Comparison of ENCODE assay signal across 11 cellular contexts in genomic region chr9:114621975-114622609, GRCh38. TPM values are rescaled to one million over a fixed set of nuclear protein-coding genes. Genes with fewer than 3 reads are reported as not detected.
DNase-seq lines count a peak whose midpoint lies in the region; ATAC-seq, FAIRE-seq and TF ChIP-seq lines count a peak whose summit lies in the region.
"Had no signal": no experiment of that assay in that cellular context is flagged by ENCODE, and none has a peak within 500 bp of the region (broad histone marks: within the 10 kb centered on the region; RNA-seq: fewer than 3 reads in every experiment).

No MANE protein-coding gene starts in this region.

- H3K4me2 ChIP-seq in osteoblast (ENCODE audit: insufficient read depth, low read length): peak overlapping the region; percentile 5

- no peak overlapping the region for H3K4me3 Mint-ChIP-seq in glutamatergic neuron (ENCODE audit: unreplicated experiment)

- no peak for ATAC-seq in GM21619 (IDR thresholded peaks at IDR 0.05; ENCODE audit: unreplicated experiment)

- H2AFZ ChIP-seq in osteoblast (ENCODE audit: low read length): no peak overlapping the region

- no peaks in the 10 kb centered on the region for H4K20me1 ChIP-seq in osteoblast (ENCODE audit: insufficient read depth, low read length)

- no peaks in the 10 kb centered on the region for H3K79me2 ChIP-seq in osteoblast (ENCODE audit: insufficient read depth, low read length)

- H3K36me3 Mint-ChIP-seq in glutamatergic neuron (ENCODE audit: unreplicated experiment): no peaks in the 10 kb centered on the region

- no peaks in the 10 kb centered on the region for H3K9me3 ChIP-seq in osteoblast (ENCODE audit: low read depth, low read length)
- no peaks in the 10 kb centered on the region for H3K9me3 ChIP-seq in ascending aorta
- H3K9me3 ChIP-seq: Caco-2 had no signal

- no peaks in the 10 kb centered on the region for H3K27me3 ChIP-seq in osteoblast (ENCODE audit: insufficient read depth, low read length)
- no peaks in the 10 kb centered on the region for H3K27me3 ChIP-seq in ascending aorta

- H3K4me1 ChIP-seq in osteoblast (ENCODE audit: insufficient read depth, low read length) (peaks cover 19% of the 10 kb centered on the region), ascending aorta (peaks cover 0 to 3% of the 10 kb centered on the region in 2 donors)
- H3K4me1 ChIP-seq: Caco-2 had no signal

- FAIRE-seq in RCC 7860 (lab: Jason Lieb, UNC): no peak

- H3K4me3 ChIP-seq in epithelial cell of proximal tubule (ENCODE audit: low read depth, low read length) (no peak overlapping the region), osteoblast (ENCODE audit: insufficient read depth, low read length) (no peak overlapping the region), ascending aorta (no peak overlapping the region)

- no peaks in the 10 kb centered on the region for H3K36me3 ChIP-seq in osteoblast (ENCODE audit: insufficient read depth, low read length)
- peaks cover 3 to 7% of the 10 kb centered on the region in 2 donors for H3K36me3 ChIP-seq in ascending aorta

- H3K4me1 Mint-ChIP-seq in glutamatergic neuron (ENCODE audit: low read depth, unreplicated experiment): peaks cover 2% of the 10 kb centered on the region

- in situ Hi-C loops in Caki2 (cut with HindIII; ENCODE audit: low pct_unique_long_range_greater_than_20kb, low sequenced_read_pairs): no loop called here

- intact Hi-C loops in ascending aorta (cut with DNase I): no loop called here

- H3K27ac ChIP-seq in osteoblast (ENCODE audit: low read depth, low read length) (no peak overlapping the region), ascending aorta (no peak overlapping the region)

- peaks cover 3% of the 10 kb centered on the region for H3K27me3 Mint-ChIP-seq in glutamatergic neuron (ENCODE audit: unreplicated experiment)

- H3K9me3 Mint-ChIP-seq in glutamatergic neuron (ENCODE audit: unreplicated experiment): no peaks in the 10 kb centered on the region

- peak; percentile 14 for DNase-seq in Caki2 (ENCODE audit: low read depth)
- DNase-seq in RCC 7860 (ENCODE audit: low spot score): peak; percentile 64
- DNase-seq in epithelial cell of proximal tubule (ENCODE audit: low read depth): peak; percentile 45
- peak; percentile 93 for DNase-seq in osteoblast (ENCODE audit: insufficient read length, low spot score, missing footprints)
- no peak for DNase-seq in glutamatergic neuron
- DNase-seq in ascending aorta (ENCODE audit: low spot score in 2 of 2): no peak
- DNase-seq in activated CD8-positive, alpha-beta memory T cell treated with anti-CD3 and anti-CD28 coated beads for 24 hours: no peak
- DNase-seq: activated CD4-positive, CD25-positive, alpha-beta regulatory T cell; Caco-2; caudate nucleus had no signal

- TF ChIP-seq CTCF in epithelial cell of proximal tubule (conservative IDR thresholded peaks at IDR 0.05; ENCODE audit: low read depth, low read length) (no peak), osteoblast (IDR thresholded peaks at IDR 0.05; ENCODE audit: extremely low read depth, low read depth, low read length) (no peak), glutamatergic neuron (IDR thresholded peaks at IDR 0.05; ENCODE audit: partially characterized antibody, unreplicated experiment) (no peak), ascending aorta (IDR thresholded peaks at IDR 0.05) (no peak)

- H3K27ac Mint-ChIP-seq in glutamatergic neuron (ENCODE audit: unreplicated experiment): no peak overlapping the region

RNA-seq across cellular contexts. Expression of gene TMEM268, which starts 11.0 kb away (rescaled TPM):
- 11.2 and 14.9 TPM in 2 replicates for total RNA-seq in Caki2 (2014; rRNA removed; shearing (Covaris generic); ENCODE audit: low replicate concordance)
- total RNA-seq in epithelial cell of proximal tubule: 3.3 and 5.8 TPM in 2 replicates
- 12.3 and 13.8 TPM in 2 replicates for total RNA-seq in osteoblast
- total RNA-seq in glutamatergic neuron (ENCODE audit: unreplicated experiment): 12.2 TPM
- 1.5 TPM for total RNA-seq in ascending aorta

RNA-seq across cellular contexts. Expression of gene ATP6V1G1, which starts 34.5 kb away (rescaled TPM):
- total RNA-seq in Caki2 (2014; rRNA removed; shearing (Covaris generic); ENCODE audit: low replicate concordance): 127 and 149 TPM in 2 replicates
- total RNA-seq in epithelial cell of proximal tubule: 107 and 181 TPM in 2 replicates
- 89.6 and 98.8 TPM in 2 replicates for total RNA-seq in osteoblast
- total RNA-seq in glutamatergic neuron (ENCODE audit: unreplicated experiment): 156 TPM
- total RNA-seq in ascending aorta: 135 TPM

RNA-seq across cellular contexts. Expression of gene TEX53, which starts 35.5 kb away (rescaled TPM):
- total RNA-seq in Caki2 (2014; rRNA removed; shearing (Covaris generic); ENCODE audit: low replicate concordance): not detected in 2 replicates
- not detected in 2 replicates for total RNA-seq in epithelial cell of proximal tubule
- total RNA-seq in osteoblast: not detected in 2 replicates
- not detected for total RNA-seq in glutamatergic neuron (ENCODE audit: unreplicated experiment)
- total RNA-seq in ascending aorta: not detected
- total RNA-seq: Caco-2 had no signal

RNA-seq across cellular contexts. Expression of gene TEX48, which starts 59.9 kb away (rescaled TPM):
- not detected in 2 replicates for total RNA-seq in Caki2 (2014; rRNA removed; shearing (Covaris generic); ENCODE audit: low replicate concordance)
- not detected in 2 replicates for total RNA-seq in epithelial cell of proximal tubule
- not detected in 2 replicates for total RNA-seq in osteoblast
- total RNA-seq in glutamatergic neuron (ENCODE audit: unreplicated experiment): not detected
- not detected for total RNA-seq in ascending aorta
- total RNA-seq: Caco-2 had no signal

Comparison
In these comparisons a context has a peak if more than half of its experiments do, and no peak if none do; other contexts are left out.
1. DNase-seq: peak in Caki2 (single experiment), RCC 7860 (single experiment), epithelial cell of proximal tubule (single experiment) and osteoblast (single experiment); none in glutamatergic neuron (single experiment), ascending aorta (0 of 2) and activated CD8-positive, alpha-beta memory T cell treated with anti-CD3 and anti-CD28 coated beads for 24 hours (single experiment).